8 cellular contexts compared by ENCODE assay signal in genomic region chr20:50071039-50071888, GRCh38. TPM values are rescaled to one million over a fixed set of nuclear protein-coding genes. Genes with fewer than 3 reads are reported as not detected.
DNase-seq lines count a peak whose midpoint lies in the region; ATAC-seq and TF ChIP-seq lines count a peak whose summit lies in the region.

No MANE protein-coding gene starts in this region.

- TF ChIP-seq CTCF in AG04449 (IDR thresholded peaks at IDR 0.05; ENCODE audit: insufficient read depth, low read length, missing control alignments), result peak; percentile 98
- peak; percentile 100 for TF ChIP-seq CTCF in lower lobe of right lung (IDR thresholded peaks at IDR 0.05)

- H3K27ac ChIP-seq in lower lobe of right lung, result peak overlapping the region; percentile 16

- POLR2A ChIA-PET in AG04449 (lab: Yijun Ruan, JAX), result interaction anchor here (0.6 to 1.6 kb wide), 6 partner anchors 87 to 101 kb away, joined by 3 to 23 read pairs (median 4); partner anchors contain the start of gene SNAI1

- H3K4me3 ChIP-seq in AG04449 (ENCODE audit: low read depth, low read length) (peak overlapping the region; percentile 59), lower lobe of right lung (peak overlapping the region; percentile 39)

- CTCF ChIA-PET in AG04449 (lab: Yijun Ruan, JAX), result interaction anchor here (0.6 to 19.8 kb wide), 82 partner anchors 9 to 461 kb away, joined by 3 to 984 read pairs (median 5); partner anchors contain the start of genes PEDS1, RNF114, SNAI1 and SPATA2

- H3K9me3 ChIP-seq in lower lobe of right lung, result no peaks in the 10 kb centered on the region

- ATAC-seq in GM19025 (IDR thresholded peaks at IDR 0.05; ENCODE audit: low read depth, unreplicated experiment) (peak; percentile 91), HG03520 (IDR thresholded peaks at IDR 0.05; ENCODE audit: unreplicated experiment) (peak; percentile 86), lower lobe of right lung (peak; percentile 97)

- no peak for DNase-seq in AG04449 (ENCODE audit: low read depth, low spot score)
- peak; percentile 74 for DNase-seq in NCI-H69 (lab: John Stamatoyannopoulos, UW)
- DNase-seq in activated CD4-positive, alpha-beta T cell treated with anti-CD3 and anti-CD28 coated beads, Interleukin-2, amount 50 U/mL, for 1 hour, result peak; percentile 93
- peak; percentile 88 for DNase-seq in dermis blood vessel endothelial cell
- DNase-seq in lower lobe of right lung, result peak; percentile 93
- peak; percentile 66 to 98 (median 87) for DNase-seq in stimulated activated CD4-positive, alpha-beta T cell treated with anti-CD3 and anti-CD28 coated beads, TNF-alpha, amount 100 ng/mL, for 1 hour (ENCODE audit: low read depth in 3 of 3, low spot score in 1 of 3)

- H3K27me3 ChIP-seq in lower lobe of right lung (ENCODE audit: low read depth), result no peaks in the 10 kb centered on the region

- H3K4me1 ChIP-seq in lower lobe of right lung, result peaks cover 15% of the 10 kb centered on the region

- no peaks in the 10 kb centered on the region for H3K36me3 ChIP-seq in lower lobe of right lung

- intact Hi-C loops in lower lobe of right lung (cut with DNase I), result loop anchor here (5.0 kb wide), 1 partner anchor 94 kb away; no protein-coding TSS in a partner anchor

RNA-seq across cellular contexts. Expression of gene UBE2V1, which starts 41.7 kb away (rescaled TPM):
- 33.5 and 62.6 TPM in 2 replicates for total RNA-seq in dermis blood vessel endothelial cell
- total RNA-seq in lower lobe of right lung, result 83.4 TPM
